ENCODE assay signal across 8 cellular contexts in genomic region chr19:7629347-7630054, GRCh38. TPM values are rescaled to one million over a fixed set of nuclear protein-coding genes. Genes with fewer than 3 reads are reported as not detected.
DNase-seq lines count a peak whose midpoint lies in the region; ATAC-seq, FAIRE-seq and TF ChIP-seq lines count a peak whose summit lies in the region.

A gene with protein sequence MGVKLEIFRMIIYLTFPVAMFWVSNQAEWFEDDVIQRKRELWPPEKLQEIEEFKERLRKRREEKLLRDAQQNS (plus strand): TSS chr19:7629793. CDS start chr19:7629834, 41 bp downstream.
Gene XAB2, minus strand, starts transcription at chr19:7629545. Its CDS starts 18 bp downstream, at chr19:7629527.

- H3K4me3 ChIP-seq in astrocyte (ENCODE audit: insufficient read depth, low read depth, low read length) (peak within 1 kb of the TSS; percentile 98), right cardiac atrium (ENCODE audit: low read length) (peak within 1 kb of the TSS; percentile 94), uterus (peak within 1 kb of the TSS; percentile 91 to 100)

- H3K79me2 ChIP-seq in astrocyte (ENCODE audit: insufficient read depth, low read length), result peaks cover 67% of the 10 kb centered on the region

- H3K36me3 Mint-ChIP-seq in astrocyte (ENCODE audit: low read depth, unreplicated experiment), result peaks cover 5% of the 10 kb centered on the region

- under 1% methylated on average over 40 of the region's 40 CpGs for WGBS in right cardiac atrium

- H3K4me1 ChIP-seq in astrocyte (ENCODE audit: insufficient read depth, low read length) (peaks cover 13% of the 10 kb centered on the region), right cardiac atrium (ENCODE audit: control insufficient read depth, insufficient read depth, low read length) (peaks cover 2% of the 10 kb centered on the region), uterus (peaks cover 10 to 16% of the 10 kb centered on the region in 2 donors)

- DNase-seq in NCI-H2029 (lab: John Stamatoyannopoulos, UW) (peak; percentile 97), T-helper 22 cell (ENCODE audit: low read depth) (peak; percentile 93), astrocyte (ENCODE audit: low read depth) (peak; percentile 95), right cardiac atrium (peak; percentile 95 to 98 (median 97)), pulmonary artery endothelial cell (ENCODE audit: low read depth, low spot score) (peak; percentile 96), uterus (peak; percentile 96 to 98)

- peaks cover 14% of the 10 kb centered on the region for H3K4me1 Mint-ChIP-seq in astrocyte (ENCODE audit: low read depth, unreplicated experiment)

- H3K9me3 Mint-ChIP-seq in astrocyte (ENCODE audit: unreplicated experiment), result peaks cover 1% of the 10 kb centered on the region

- peak within 1 kb of the TSS; percentile 77 for H2AFZ ChIP-seq in astrocyte (ENCODE audit: low read depth, low read length)

- H3K4me2 ChIP-seq in astrocyte (ENCODE audit: low read length), result peak within 1 kb of the TSS; percentile 98

- H3K36me3 ChIP-seq in astrocyte (ENCODE audit: insufficient read depth, low read length) (no peaks in the 10 kb centered on the region), uterus (no peaks in the 10 kb centered on the region)

- peaks cover 17% of the 10 kb centered on the region for H4K20me1 ChIP-seq in astrocyte (ENCODE audit: insufficient read depth, low read length)

- TF ChIP-seq POLR2A in uterus (IDR thresholded peaks at IDR 0.05), result peak; percentile 39 to 67

- H3K27me3 ChIP-seq in astrocyte (ENCODE audit: insufficient read depth, low read length), result no peaks in the 10 kb centered on the region
- H3K27me3 ChIP-seq in right cardiac atrium (ENCODE audit: control insufficient read depth, insufficient read depth), result no peaks in the 10 kb centered on the region
- H3K27me3 ChIP-seq in uterus, result no peaks in the 10 kb centered on the region

- FAIRE-seq in astrocyte (lab: Jason Lieb, UNC), result peak; percentile 98

- H3K27ac Mint-ChIP-seq in astrocyte (ENCODE audit: unreplicated experiment), result peak within 1 kb of the TSS; percentile 100

- TF ChIP-seq CTCF in astrocyte (IDR thresholded peaks at IDR 0.05; ENCODE audit: insufficient read depth, low read depth, low read length) (no peak), uterus (IDR thresholded peaks at IDR 0.05) (peak in 1 of 4 experiments; percentile 30)

- H3K27ac ChIP-seq in astrocyte (ENCODE audit: low read depth, low read length) (peak within 1 kb of the TSS; percentile 85), right cardiac atrium (ENCODE audit: low read length) (peak within 1 kb of the TSS; percentile 71), uterus (peak within 1 kb of the TSS; percentile 84 to 88)

- H3K9me3 ChIP-seq in astrocyte (ENCODE audit: insufficient read depth, low read depth, low read length) (no peaks in the 10 kb centered on the region), right cardiac atrium (ENCODE audit: control insufficient read depth, low read length) (no peaks in the 10 kb centered on the region), uterus (no peaks in the 10 kb centered on the region)

- ATAC-seq in GM18499 (IDR thresholded peaks at IDR 0.05; ENCODE audit: insufficient read depth, unreplicated experiment) (peak; percentile 88), HG02943 (IDR thresholded peaks at IDR 0.05; ENCODE audit: low read depth, unreplicated experiment) (peak; percentile 91), right cardiac atrium (peak; percentile 98)

- intact Hi-C loops in right cardiac atrium (cut with DNase I) (no loop called here), uterus (cut with DNase I; ENCODE audit: low total_unique reads) (no loop called here)

- H3K9ac ChIP-seq in astrocyte (ENCODE audit: low read length), result peak within 1 kb of the TSS; percentile 98

- H3K27me3 Mint-ChIP-seq in astrocyte (ENCODE audit: low read depth, unreplicated experiment), result no peaks in the 10 kb centered on the region

- H3K4me3 Mint-ChIP-seq in astrocyte (ENCODE audit: unreplicated experiment), result peak within 1 kb of the TSS; percentile 100

RNA-seq across cellular contexts. Expression of the first gene that starts in this region (rescaled TPM):
- total RNA-seq in astrocyte (94.1 and 95.8 TPM in 2 replicates), right cardiac atrium (100 to 1,000 TPM; 136 to 194 (median 167) TPM), pulmonary artery endothelial cell (19.3 and 28.9 TPM in 2 replicates), uterus (10 to 100 TPM in 1 of 4 donors, 1 to 10 TPM in 2, not detected in 1; 5.9 to 59.9 (median 6.5) TPM)
- 191 TPM for polyA plus RNA-seq in right cardiac atrium

RNA-seq across cellular contexts. Expression of gene XAB2, which starts in this region (rescaled TPM):
- 28.1 and 30.4 TPM in 2 replicates for total RNA-seq in astrocyte
- 10 to 100 TPM; 18.9 to 27.3 (median 26.0) TPM for total RNA-seq in right cardiac atrium
- polyA plus RNA-seq in right cardiac atrium, result 19.0 TPM
- 23.9 and 30.6 TPM in 2 replicates for total RNA-seq in pulmonary artery endothelial cell
- total RNA-seq in uterus, result 10 to 100 TPM in 3 of 4 donors, 1 to 10 TPM in 1; 10.0 to 41.7 (median 32.2) TPM

Comparison
In these comparisons a context has a peak if more than half of its experiments do, and no peak if none do; other contexts are left out.
1. Peak in every context shown above with its lines: DNase-seq, ATAC-seq, H3K4me3 ChIP-seq and H3K27ac ChIP-seq.